Comparison of ENCODE assay signal across 24 cellular contexts in the genomic region with DNA sequence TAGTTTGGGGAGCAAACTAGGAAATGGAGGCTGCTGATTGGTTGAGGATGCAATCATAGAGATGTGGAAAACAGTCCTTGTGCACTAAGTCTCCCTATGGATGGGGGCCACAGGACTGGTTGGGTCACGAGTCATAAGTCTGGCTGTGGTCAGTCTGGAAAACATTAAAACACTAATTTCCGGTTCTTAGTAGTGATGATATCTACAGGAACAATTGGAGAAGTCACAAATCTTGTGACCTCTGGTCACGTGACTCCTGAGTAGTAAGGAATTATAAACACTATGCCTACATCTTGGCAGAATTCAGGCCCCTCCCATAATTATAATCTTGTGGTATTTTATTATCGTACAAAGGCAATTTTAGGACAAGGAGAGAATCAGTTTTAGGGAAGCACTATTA.
A peak's percentile ranks its signal among the peaks of the same experiment; 100 is the strongest.
DNase-seq lines count a peak whose midpoint lies in the region; ATAC-seq, FAIRE-seq and TF ChIP-seq lines count a peak whose summit lies in the region.
"Had no signal": no experiment of that assay in that cellular context is flagged by ENCODE, and none has a peak within 500 bp of the region (broad histone marks: within the 10 kb centered on the region; RNA-seq: fewer than 3 reads in every experiment).

No MANE protein-coding gene starts in this region.

- no peak overlapping the region for H3K4me2 ChIP-seq in K562 (ENCODE audit: insufficient read depth, low read length)

- no peak overlapping the region for H3K4me3 ChIP-seq in K562
- H3K4me3 ChIP-seq: prostate gland, spleen had no signal

- BruUV-seq in K562 (replicated peaks; lab: Mats Ljungman, UMichigan), result no TSS peak

- no peak for TF ChIP-seq POLR2A in K562 (conservative IDR thresholded peaks at IDR 0.05)

- H3K4me1 ChIP-seq in K562 (replicated peaks in 1 of 2; ENCODE audit: control insufficient read depth in 2 of 2, insufficient read depth in 2 of 2, low read length in 2 of 2), result no peaks in the 10 kb centered on the region
- H3K4me1 ChIP-seq: prostate gland, spleen had no signal

- H4K20me1 ChIP-seq in K562 (replicated peaks; ENCODE audit: control insufficient read depth, insufficient read depth, low read length), result no peaks in the 10 kb centered on the region

- POLR2A ChIA-PET in K562 (lab: Yijun Ruan, JAX), result no interaction called here

- H2AFZ ChIP-seq in K562 (ENCODE audit: low read depth, low read length), result no peak overlapping the region

- 0 out of 2 replicates have a peak, but pooled peaks cover 1% of the 10 kb centered on the region for H3K9me3 ChIP-seq in K562 (replicated peaks; ENCODE audit: control insufficient read depth, insufficient read depth, low read depth, low read length)
- H3K9me3 ChIP-seq: prostate gland had no signal

- CTCF ChIA-PET in K562 (lab: Yijun Ruan, JAX; ENCODE audit: low intra/inter-chr PET ratio), result no interaction called here

- H3K9me1 ChIP-seq in K562 (ENCODE audit: control insufficient read depth, insufficient read depth, low read length), result no peaks in the 10 kb centered on the region

- 0% methylated on average over 4 of the region's 4 CpGs for WGBS in K562 (ENCODE audit: insufficient coverage, low coverage, missing lambda C conversion rate)

- ATAC-seq in K562, result no peak
- no peak for ATAC-seq in HG03095 (IDR thresholded peaks at IDR 0.05; ENCODE audit: unreplicated experiment)
- ATAC-seq in GM18511 (IDR thresholded peaks at IDR 0.05; ENCODE audit: unreplicated experiment), result no peak

- no peaks in the 10 kb centered on the region for H3K36me3 ChIP-seq in K562 (ENCODE audit: control insufficient read depth, insufficient read depth, low read length)
- H3K36me3 ChIP-seq: prostate gland, spleen, WERI-Rb-1 had no signal

- TF ChIP-seq EP300 in K562 (IDR thresholded peaks at IDR 0.05; ENCODE audit: low read length), result no peak

- in situ Hi-C loops in K562 (cut with MboI), result no loop called here

- H3K79me2 ChIP-seq in K562 (ENCODE audit: control insufficient read depth, insufficient read depth, low read length), result no peaks in the 10 kb centered on the region

- FAIRE-seq in K562 (lab: Jason Lieb, UNC), result no peak
- FAIRE-seq: colon, GM12891 had no signal

- DNase-seq in A172 (ENCODE audit: low spot score) (peak; percentile 50), M059J (ENCODE audit: low read depth) (peak; percentile 10), K562 (ENCODE audit: extremely low read depth in 1 of 4, low spot score in 3 of 4) (no peak), islet precursor cell (peak; percentile 75), caudate nucleus (lab: John Stamatoyannopoulos, UW) (no peak)
- DNase-seq in activated naive CD4-positive, alpha-beta T cell (lab: John Stamatoyannopoulos, UW), result no peak
- DNase-seq: activated CD4-positive, alpha-beta memory T cell treated with anti-CD3 and anti-CD28 coated beads for 36 hours; activated naive CD4-positive, alpha-beta T cell treated with anti-CD3 and anti-CD28 coated beads for 36 hours; anterior cingulate cortex; DMS 273 treated with DMSO at 0.1 percent for 48 hours; endodermal cell; GF-D8; NCI-H1092 treated with DMSO at 0.1 percent for 48 hours; NCI-H2081 treated with DMSO at 0.1 percent for 48 hours; NCI-H524; spleen; stimulated activated CD4-positive, alpha-beta T cell treated with anti-CD3 and anti-CD28 coated beads, Interleukin-4, amount 100 ng/mL, for 4 hours; T-helper 1 cell; WERI-Rb-1 had no signal

- no peaks in the 10 kb centered on the region for H3K27me3 ChIP-seq in K562 (ENCODE audit: control insufficient read depth in 2 of 2, insufficient read depth in 2 of 2, low read length in 2 of 2)
- H3K27me3 ChIP-seq: spleen had no signal

- no peak for TF ChIP-seq RAD21 in K562 (CRISPR knock-in tag; conservative IDR thresholded peaks at IDR 0.05 in 1 of 2, IDR thresholded peaks at IDR 0.05 in 1 of 2)

- intact Hi-C loops in K562 (cut with micrococcal nuclease), result no loop called here

- TF ChIP-seq CTCF in K562 (IDR thresholded peaks at IDR 0.05 in 2 of 3, conservative IDR thresholded peaks at IDR 0.05 in 1 of 3; ENCODE audit: insufficient read depth in 2 of 3, low read depth in 1 of 3, low read length in 3 of 3), result no peak

- no peak overlapping the region for H3K9ac ChIP-seq in K562 (ENCODE audit: insufficient read depth in 1 of 2, low read depth in 2 of 2, low read length in 2 of 2)

- H3K27ac ChIP-seq in K562 (ENCODE audit: extremely low read depth, low read depth, low read length) (no peak overlapping the region), caudate nucleus (ENCODE audit: low read depth, low read length) (no peak overlapping the region)
- H3K27ac ChIP-seq: prostate gland, spleen, WERI-Rb-1 had no signal

TF ChIP-seq in K562, 482 proteins besides CTCF, POLR2A, EP300 and RAD21:
- TF ChIP-seq CBFA2T2 (conservative IDR thresholded peaks at IDR 0.05) (0 out of 2 replicates have a peak, but pooled peaks have one; percentile 10), RAD51 (IDR thresholded peaks at IDR 0.05; ENCODE audit: borderline replicate concordance, low read depth) (peak; percentile 48), ZNF445 (CRISPR knock-in tag; IDR thresholded peaks at IDR 0.05; ENCODE audit: low read depth) (no peak), COPS2 (conservative IDR thresholded peaks at IDR 0.05) (no peak), ZNF79 (CRISPR knock-in tag; IDR thresholded peaks at IDR 0.05; ENCODE audit: low read depth) (no peak), ZNF717 (CRISPR knock-in tag; IDR thresholded peaks at IDR 0.05) (no peak)
- TF ChIP-seq, protein P1, sequence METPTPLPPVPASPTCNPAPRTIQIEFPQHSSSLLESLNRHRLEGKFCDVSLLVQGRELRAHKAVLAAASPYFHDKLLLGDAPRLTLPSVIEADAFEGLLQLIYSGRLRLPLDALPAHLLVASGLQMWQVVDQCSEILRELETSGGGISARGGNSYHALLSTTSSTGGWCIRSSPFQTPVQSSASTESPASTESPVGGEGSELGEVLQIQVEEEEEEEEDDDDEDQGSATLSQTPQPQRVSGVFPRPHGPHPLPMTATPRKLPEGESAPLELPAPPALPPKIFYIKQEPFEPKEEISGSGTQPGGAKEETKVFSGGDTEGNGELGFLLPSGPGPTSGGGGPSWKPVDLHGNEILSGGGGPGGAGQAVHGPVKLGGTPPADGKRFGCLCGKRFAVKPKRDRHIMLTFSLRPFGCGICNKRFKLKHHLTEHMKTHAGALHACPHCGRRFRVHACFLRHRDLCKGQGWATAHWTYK (CRISPR knock-in tag; IDR thresholded peaks at IDR 0.05), result no peak
- TF ChIP-seq, protein P2, sequence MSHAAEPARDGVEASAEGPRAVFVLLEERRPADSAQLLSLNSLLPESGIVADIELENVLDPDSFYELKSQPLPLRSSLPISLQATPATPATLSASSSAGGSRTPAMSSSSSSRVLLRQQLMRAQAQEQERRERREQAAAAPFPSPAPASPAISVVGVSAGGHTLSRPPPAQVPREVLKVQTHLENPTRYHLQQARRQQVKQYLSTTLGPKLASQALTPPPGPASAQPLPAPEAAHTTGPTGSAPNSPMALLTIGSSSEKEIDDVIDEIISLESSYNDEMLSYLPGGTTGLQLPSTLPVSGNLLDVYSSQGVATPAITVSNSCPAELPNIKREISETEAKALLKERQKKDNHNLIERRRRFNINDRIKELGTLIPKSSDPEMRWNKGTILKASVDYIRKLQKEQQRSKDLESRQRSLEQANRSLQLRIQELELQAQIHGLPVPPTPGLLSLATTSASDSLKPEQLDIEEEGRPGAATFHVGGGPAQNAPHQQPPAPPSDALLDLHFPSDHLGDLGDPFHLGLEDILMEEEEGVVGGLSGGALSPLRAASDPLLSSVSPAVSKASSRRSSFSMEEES (CRISPR knock-in tag; IDR thresholded peaks at IDR 0.05), result peak; percentile 90

Comparison
In these comparisons a context has a peak if more than half of its experiments do, and no peak if none do; other contexts are left out.
1. DNase-seq: peak in A172 (single experiment), M059J (single experiment) and islet precursor cell (single experiment); none in K562 (0 of 4), activated naive CD4-positive, alpha-beta T cell (0 of 4) and caudate nucleus (0 of 61).